15 cellular contexts compared by ENCODE assay signal in genomic region chr2:39455826-39456225, GRCh38. TPM values are rescaled to one million over a fixed set of nuclear protein-coding genes. Genes with fewer than 3 reads are reported as not detected.
DNase-seq lines count a peak whose midpoint lies in the region; ATAC-seq lines count a peak whose summit lies in the region.
"Had no signal": no experiment of that assay in that cellular context is flagged by ENCODE, and none has a peak within 500 bp of the region (broad histone marks: within the 10 kb centered on the region; RNA-seq: fewer than 3 reads in every experiment).

No MANE protein-coding gene starts in this region.

- no peaks in the 10 kb centered on the region for H3K36me3 ChIP-seq in H7 (replicated peaks; ENCODE audit: control insufficient read depth, insufficient read depth, low read length)
- H3K36me3 ChIP-seq: SJCRH30 had no signal

- POLR2A ChIA-PET in activated CD4-positive, alpha-beta memory T cell treated with anti-CD3 and anti-CD28 coated beads, Interleukin-2, amount 10 ng/mL, durations not matched to agents 7 days and 5 days (lab: Charles Lee): no interaction called here

- no peak overlapping the region for H3K4me3 Mint-ChIP-seq in activated CD4-positive, alpha-beta memory T cell treated with anti-CD3 and anti-CD28 coated beads, Interleukin-2, amount 10 ng/mL, durations not matched to agents 7 days and 5 days
- H3K4me3 Mint-ChIP-seq: CD8-positive, alpha-beta memory T cell had no signal

- no peak overlapping the region for H3K4me3 ChIP-seq in H7 (ENCODE audit: insufficient read depth, low read depth, low read length)
- H3K4me3 ChIP-seq: BLaER1, HAP-1, SJCRH30 had no signal

- no peaks in the 10 kb centered on the region for H3K27me3 Mint-ChIP-seq in activated CD4-positive, alpha-beta memory T cell treated with anti-CD3 and anti-CD28 coated beads, Interleukin-2, amount 10 ng/mL, durations not matched to agents 7 days and 5 days
- H3K27me3 Mint-ChIP-seq: CD8-positive, alpha-beta memory T cell had no signal

- no peaks in the 10 kb centered on the region for H3K4me1 Mint-ChIP-seq in activated CD4-positive, alpha-beta memory T cell treated with anti-CD3 and anti-CD28 coated beads, Interleukin-2, amount 10 ng/mL, durations not matched to agents 7 days and 5 days
- H3K4me1 Mint-ChIP-seq: CD8-positive, alpha-beta memory T cell had no signal

- ATAC-seq in GM19351 (IDR thresholded peaks at IDR 0.05; ENCODE audit: unreplicated experiment): no peak

- no peak overlapping the region for H3K27ac Mint-ChIP-seq in activated CD4-positive, alpha-beta memory T cell treated with anti-CD3 and anti-CD28 coated beads, Interleukin-2, amount 10 ng/mL, durations not matched to agents 7 days and 5 days
- H3K27ac Mint-ChIP-seq: CD8-positive, alpha-beta memory T cell had no signal

- H3K27me3 ChIP-seq in H7 (ENCODE audit: control insufficient read depth, insufficient read depth, low read length): no peaks in the 10 kb centered on the region
- H3K27me3 ChIP-seq: BLaER1, SJCRH30 had no signal

- H3K9me3 Mint-ChIP-seq in activated CD4-positive, alpha-beta memory T cell treated with anti-CD3 and anti-CD28 coated beads, Interleukin-2, amount 10 ng/mL, durations not matched to agents 7 days and 5 days: no peaks in the 10 kb centered on the region

- CTCF ChIA-PET in activated CD4-positive, alpha-beta memory T cell treated with anti-CD3 and anti-CD28 coated beads, Interleukin-2, amount 10 ng/mL, durations not matched to agents 7 days and 5 days (lab: Charles Lee): no interaction called here

- peak; percentile 46 for DNase-seq in A172 (ENCODE audit: low spot score)
- DNase-seq in HT1080 (ENCODE audit: low read depth): peak; percentile 48
- DNase-seq in astrocyte of the hippocampus (ENCODE audit: low read depth, low spot score): peak; percentile 38
- DNase-seq in iris pigment epithelial cell (ENCODE audit: low read depth): peak; percentile 85
- no peak for DNase-seq in activated CD4-positive, alpha-beta memory T cell treated with anti-CD3 and anti-CD28 coated beads, Interleukin-2, amount 10 ng/mL, durations not matched to agents 7 days and 5 days
- no peak for DNase-seq in NCI-H2107 treated with DMSO at 0.1 percent for 48 hours (lab: John Stamatoyannopoulos, UW; ENCODE audit: unreplicated experiment)
- DNase-seq in H7: no peak
- DNase-seq: CD8-positive, alpha-beta memory T cell; DMS79 treated with DMSO at 0.1 percent for 48 hours; NCI-H187; NCI-H446 treated with DMSO at 0.1 percent for 48 hours; SJCRH30 had no signal

- H3K36me3 Mint-ChIP-seq in activated CD4-positive, alpha-beta memory T cell treated with anti-CD3 and anti-CD28 coated beads, Interleukin-2, amount 10 ng/mL, durations not matched to agents 7 days and 5 days (ENCODE audit: low read depth): peaks cover 6% of the 10 kb centered on the region

RNA-seq across cellular contexts. Expression of gene MAP4K3, which starts 18.7 kb away (rescaled TPM):
- total RNA-seq in A172 (2014; rRNA removed; shearing (Covaris generic)): 29.1 and 32.7 TPM in 2 replicates
- 17.6 and 25.1 TPM in 2 replicates for total RNA-seq in HT1080 (2014; rRNA removed; shearing (Covaris generic))
- 16.5 and 20.6 TPM in 2 replicates for polyA plus RNA-seq in HT1080 (2015; cell fraction: cytosol; rRNA removed)
- polyA plus RNA-seq in HT1080 (2015; cell fraction: nucleus; rRNA removed): 36.4 and 44.1 TPM in 2 replicates
- total RNA-seq in activated CD4-positive, alpha-beta memory T cell treated with anti-CD3 and anti-CD28 coated beads, Interleukin-2, amount 10 ng/mL, durations not matched to agents 7 days and 5 days: 10 to 100 TPM in 1 of 2 experiments, 1 to 10 TPM in 1; 8.6 to 12.3 TPM
- total RNA-seq in H7 (2014; rRNA removed; shearing (Covaris generic)): 48.4 and 83.7 TPM in 2 replicates

Comparison
In these comparisons a context has a peak if more than half of its experiments do, and no peak if none do; other contexts are left out.
1. DNase-seq: peak in A172 (single experiment), HT1080 (single experiment), astrocyte of the hippocampus (single experiment) and iris pigment epithelial cell (single experiment); none in activated CD4-positive, alpha-beta memory T cell treated with anti-CD3 and anti-CD28 coated beads, Interleukin-2, amount 10 ng/mL, durations not matched to agents 7 days and 5 days (single experiment), NCI-H2107 treated with DMSO at 0.1 percent for 48 hours (single experiment) and H7 (single experiment).